Comparison of ENCODE assay signal across 8 cellular contexts in the genomic region with DNA sequence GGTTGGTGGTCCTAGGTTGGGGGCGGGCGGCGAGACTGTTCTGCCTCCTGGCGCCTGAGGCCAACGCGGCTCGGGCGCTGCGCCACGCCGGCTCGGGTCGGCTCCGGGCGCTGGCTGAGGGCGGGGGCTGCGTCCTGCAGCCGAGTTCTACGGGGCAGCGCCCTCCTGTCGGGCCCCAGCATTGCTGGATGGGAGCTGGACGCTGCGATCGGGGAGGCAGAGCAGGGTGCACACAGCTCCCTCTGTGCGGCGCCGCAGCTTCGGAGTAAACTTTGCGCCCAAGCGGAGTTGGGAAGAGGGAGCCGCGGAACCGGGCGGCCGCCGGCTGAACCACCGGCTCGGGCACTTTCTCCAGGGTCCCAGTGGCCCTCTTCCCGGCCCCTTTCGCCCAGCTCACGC. TPM values are rescaled to one million over a fixed set of nuclear protein-coding genes. Genes with fewer than 3 reads are reported as not detected.
DNase-seq lines count a peak whose midpoint lies in the region; FAIRE-seq and TF ChIP-seq lines count a peak whose summit lies in the region.
"Had no signal": no experiment of that assay in that cellular context is flagged by ENCODE, and none has a peak within 500 bp of the region (broad histone marks: within the 10 kb centered on the region; RNA-seq: fewer than 3 reads in every experiment).

No MANE protein-coding gene starts in this region.

- peak; percentile 43 for DNase-seq in HEK293T (ENCODE audit: extremely low spot score)
- DNase-seq in astrocyte (ENCODE audit: low read depth): no peak
- DNase-seq in iris pigment epithelial cell (ENCODE audit: low read depth): peak; percentile 49
- no peak for DNase-seq in stomach
- DNase-seq in NCI-H1436 (lab: John Stamatoyannopoulos, UW): no peak
- no peak for DNase-seq in PC-9
- DNase-seq in GM10266 (ENCODE audit: extremely low spot score): no peak

- H3K4me1 ChIP-seq in astrocyte (ENCODE audit: insufficient read depth, low read length): peaks cover 12% of the 10 kb centered on the region
- peaks cover 27 to 57% (median 41%) of the 10 kb centered on the region in 4 donors for H3K4me1 ChIP-seq in stomach
- no peaks in the 10 kb centered on the region for H3K4me1 ChIP-seq in PC-9 (replicated peaks; ENCODE audit: insufficient read depth)

- H3K27ac ChIP-seq in astrocyte (ENCODE audit: low read depth, low read length): no peak overlapping the region
- peak overlapping the region in 3 of 5 donors; percentile 42 to 67 (median 62) for H3K27ac ChIP-seq in stomach
- no peak overlapping the region for H3K27ac ChIP-seq in PC-9

- intact Hi-C loops in stomach (cut with DNase I; ENCODE audit: low total_unique reads) (no loop called here), PC-9 (cut with micrococcal nuclease; ENCODE audit: unreplicated experiment) (no loop called here)

- FAIRE-seq in astrocyte (lab: Jason Lieb, UNC): no peak

- POLR2A ChIA-PET in HEK293T (lab: Yijun Ruan, JAX): interaction anchor here (0.6 to 2.2 kb wide), 6 partner anchors 23 to 196 kb away, joined by 3 to 9 read pairs (median 3); no protein-coding TSS in a partner anchor
- POLR2A ChIA-PET in PC-9 (lab: Charles Lee; ENCODE audit: unreplicated experiment): no interaction called here

- H2AFZ ChIP-seq in astrocyte (ENCODE audit: low read depth, low read length) (peak overlapping the region; percentile 47), PC-9 (no peak overlapping the region)

- no peak for TF ChIP-seq POLR2A in stomach (IDR thresholded peaks at IDR 0.05)

- H3K9me2 ChIP-seq in PC-9 (ENCODE audit: insufficient read depth): no peaks in the 10 kb centered on the region

- H4K20me1 ChIP-seq in astrocyte (ENCODE audit: insufficient read depth, low read length) (peaks cover 30% of the 10 kb centered on the region), PC-9 (ENCODE audit: insufficient read depth) (no peaks in the 10 kb centered on the region)

- peak overlapping the region; percentile 78 for H3K4me3 Mint-ChIP-seq in astrocyte (ENCODE audit: unreplicated experiment)

- no peak for TF ChIP-seq EP300 in stomach (IDR thresholded peaks at IDR 0.05)

- CTCF ChIA-PET in HEK293T (lab: Yijun Ruan, JAX) (no interaction called here), PC-9 (lab: Charles Lee) (no interaction called here)

- peaks cover 94% of the 10 kb centered on the region for H3K27me3 ChIP-seq in astrocyte (ENCODE audit: insufficient read depth, low read length)
- peaks cover 17 to 100% (median 96%) of the 10 kb centered on the region in 3 donors for H3K27me3 ChIP-seq in stomach
- H3K27me3 ChIP-seq in PC-9 (ENCODE audit: insufficient read depth, low read depth): no peaks in the 10 kb centered on the region

- no peaks in the 10 kb centered on the region for H3F3A ChIP-seq in PC-9 (ENCODE audit: insufficient read depth, low read depth)

- H3K36me3 ChIP-seq in astrocyte (ENCODE audit: insufficient read depth, low read length) (no peaks in the 10 kb centered on the region), stomach (no peaks in the 10 kb centered on the region), PC-9 (ENCODE audit: low read depth) (no peaks in the 10 kb centered on the region)

- H3K9me3 ChIP-seq in astrocyte (ENCODE audit: insufficient read depth, low read depth, low read length) (peaks cover 7% of the 10 kb centered on the region), stomach (no peaks in the 10 kb centered on the region), PC-9 (ENCODE audit: insufficient read depth, low read depth) (no peaks in the 10 kb centered on the region)

- H3K9me3 Mint-ChIP-seq in astrocyte (ENCODE audit: unreplicated experiment): peaks cover 18% of the 10 kb centered on the region

- H3K9ac ChIP-seq in astrocyte (ENCODE audit: low read length): no peak overlapping the region

- 1 to 2% (median 1%) methylated on average over 18 to 41 of the region's 41 CpGs; no CpG with 5 or more reads in 1 of the 5 donors for WGBS in stomach, 5 donors

- BruUV-seq in PC-9 (replicated peaks; lab: Mats Ljungman, UMichigan): no TSS peak

- peak overlapping the region; percentile 80 for H3K4me2 ChIP-seq in astrocyte (ENCODE audit: low read length)
- H3K4me2 ChIP-seq in PC-9: no peak overlapping the region

- H3K27ac Mint-ChIP-seq in astrocyte (ENCODE audit: unreplicated experiment): no peak overlapping the region

- no peaks in the 10 kb centered on the region for H3K79me2 ChIP-seq in astrocyte (ENCODE audit: insufficient read depth, low read length)
- no peaks in the 10 kb centered on the region for H3K79me2 ChIP-seq in PC-9 (ENCODE audit: low read depth)

- peaks cover 9% of the 10 kb centered on the region for H3K4me1 Mint-ChIP-seq in astrocyte (ENCODE audit: low read depth, unreplicated experiment)

- H3K4me3 ChIP-seq in astrocyte (ENCODE audit: insufficient read depth, low read depth, low read length) (peak overlapping the region; percentile 17), stomach (peak overlapping the region; percentile 54 to 77 (median 58)), PC-9 (no peak overlapping the region)

- H3K27me3 Mint-ChIP-seq in astrocyte (ENCODE audit: low read depth, unreplicated experiment): peaks cover 75% of the 10 kb centered on the region

- TF ChIP-seq CTCF in astrocyte (IDR thresholded peaks at IDR 0.05; ENCODE audit: insufficient read depth, low read depth, low read length) (no peak), stomach (IDR thresholded peaks at IDR 0.05) (no peak), PC-9 (conservative IDR thresholded peaks at IDR 0.05) (no peak), GM10266 (IDR thresholded peaks at IDR 0.05; ENCODE audit: control insufficient read depth, insufficient read depth, low read depth, missing control alignments) (no peak)

- H3K36me3 Mint-ChIP-seq in astrocyte (ENCODE audit: low read depth, unreplicated experiment): no peaks in the 10 kb centered on the region

TF ChIP-seq in HEK293T, 16 proteins besides CTCF, POLR2A, EP300 and RAD21:
- TF ChIP-seq FOXA1 (IDR thresholded peaks at IDR 0.05) (no peak), L3MBTL2 (conservative IDR thresholded peaks at IDR 0.05) (no peak), BHLHE40 (IDR thresholded peaks at IDR 0.05; ENCODE audit: borderline replicate concordance) (no peak), NFRKB (IDR thresholded peaks at IDR 0.05) (no peak), CTBP1 (IDR thresholded peaks at IDR 0.05; ENCODE audit: borderline replicate concordance) (no peak), ZNF384 (IDR thresholded peaks at IDR 0.05) (no peak), ARNT (IDR thresholded peaks at IDR 0.05) (no peak), TARDBP (IDR thresholded peaks at IDR 0.05) (no peak), ELF4 (IDR thresholded peaks at IDR 0.05) (no peak), SUZ12 (IDR thresholded peaks at IDR 0.05) (no peak), LEF1 (IDR thresholded peaks at IDR 0.05; ENCODE audit: borderline replicate concordance) (no peak), HDGF (IDR thresholded peaks at IDR 0.05; ENCODE audit: borderline replicate concordance) (no peak), FOXM1 (IDR thresholded peaks at IDR 0.05; ENCODE audit: borderline replicate concordance) (no peak), FOXK2 (IDR thresholded peaks at IDR 0.05) (no peak), SP1 (IDR thresholded peaks at IDR 0.05) (no peak)
- TF ChIP-seq, protein P1, sequence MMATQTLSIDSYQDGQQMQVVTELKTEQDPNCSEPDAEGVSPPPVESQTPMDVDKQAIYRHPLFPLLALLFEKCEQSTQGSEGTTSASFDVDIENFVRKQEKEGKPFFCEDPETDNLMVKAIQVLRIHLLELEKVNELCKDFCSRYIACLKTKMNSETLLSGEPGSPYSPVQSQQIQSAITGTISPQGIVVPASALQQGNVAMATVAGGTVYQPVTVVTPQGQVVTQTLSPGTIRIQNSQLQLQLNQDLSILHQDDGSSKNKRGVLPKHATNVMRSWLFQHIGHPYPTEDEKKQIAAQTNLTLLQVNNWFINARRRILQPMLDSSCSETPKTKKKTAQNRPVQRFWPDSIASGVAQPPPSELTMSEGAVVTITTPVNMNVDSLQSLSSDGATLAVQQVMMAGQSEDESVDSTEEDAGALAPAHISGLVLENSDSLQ (IDR thresholded peaks at IDR 0.05): no peak
TF ChIP-seq in HEK293T: peak in this region for 0.

RNA-seq across cellular contexts. Expression of a gene that starts 0.5 kb away (rescaled TPM):
- 0.43 and 1.2 TPM in 2 replicates for total RNA-seq in astrocyte
- 10 to 100 TPM in 1 of 5 donors, 1 to 10 TPM in 1, under 1 TPM in 3; under 0.01 to 24.2 (median 0.87) TPM for total RNA-seq in stomach
- polyA plus RNA-seq in stomach: 1 to 10 TPM in 1 of 3 donors, under 1 TPM in 2; 0.15 to 1.8 (median 0.19) TPM
- 0.26 and 0.40 TPM in 2 replicates for total RNA-seq in PC-9 (2021)
- total RNA-seq: T-helper 2 cell treated with Interferon-gamma antibody and Interleukin-4, amounts not matched to agents 100 ng/mL and 5 ng/mL, for 36 hours had no signal

RNA-seq across cellular contexts. Expression of a gene that starts 53.0 kb away (rescaled TPM):
- total RNA-seq in astrocyte (51.9 and 68.5 TPM in 2 replicates), stomach (10 to 100 TPM; 10.5 to 57.5 (median 22.3) TPM), PC-9 (2021) (22.3 and 27.4 TPM in 2 replicates)
- polyA plus RNA-seq in stomach: 10 to 100 TPM in 2 of 3 donors, 1 to 10 TPM in 1; 6.9 to 19.9 (median 19.0) TPM
- total RNA-seq: T-helper 2 cell treated with Interferon-gamma antibody and Interleukin-4, amounts not matched to agents 100 ng/mL and 5 ng/mL, for 36 hours had no signal

Comparison
In these comparisons a context has a peak if more than half of its experiments do, and no peak if none do; other contexts are left out.
1. DNase-seq: peak in HEK293T (single experiment) and iris pigment epithelial cell (single experiment); none in astrocyte (single experiment), stomach (single experiment), NCI-H1436 (single experiment), PC-9 (0 of 2) and GM10266 (single experiment).
2. H3K27ac ChIP-seq: peak in stomach (3 of 5); none in astrocyte (single experiment) and PC-9 (single experiment).